10 cellular contexts compared by ENCODE assay signal in genomic region chr18:28777756-28778155, GRCh38.
"Had no signal": no experiment of that assay in that cellular context is flagged by ENCODE, and none has a peak within 500 bp of the region (broad histone marks: within the 10 kb centered on the region; RNA-seq: fewer than 3 reads in every experiment).

No MANE protein-coding gene starts in this region.

- H3K4me3 ChIP-seq: GM23338 had no signal

- H3K27ac ChIP-seq: HL-60, KMS-11 had no signal

- H3K4me2 ChIP-seq: GM23338, KMS-11 had no signal

- DNase-seq: H9, HCEC 1CT, Karpas-422, KBM-7 had no signal

- FAIRE-seq: H1, H54, HepG2 had no signal

- H3K9ac ChIP-seq: KMS-11 had no signal
